ENCODE assay signal across 15 cellular contexts in genomic region chr6:169691260-169691659, GRCh38. TPM values are rescaled to one million over a fixed set of nuclear protein-coding genes. Genes with fewer than 3 reads are reported as not detected.
DNase-seq lines count a peak whose midpoint lies in the region; ATAC-seq and TF ChIP-seq lines count a peak whose summit lies in the region.
"Had no signal": no experiment of that assay in that cellular context is flagged by ENCODE, and none has a peak within 500 bp of the region (broad histone marks: within the 10 kb centered on the region; RNA-seq: fewer than 3 reads in every experiment).

No MANE protein-coding gene starts in this region.

- no peak overlapping the region for H3K4me3 ChIP-seq in gastrocnemius medialis
- H3K4me3 ChIP-seq: A549; BLaER1 treated with 17β-estradiol and CSF1 and Interleukin-3, amounts not matched to agents 10 nM and 100 nM had no signal

- no peak for TF ChIP-seq POLR2A in gastrocnemius medialis (IDR thresholded peaks at IDR 0.05)

- H3K4me1 ChIP-seq in gastrocnemius medialis, result peaks cover 0 to 2% of the 10 kb centered on the region in 2 donors

- ATAC-seq in gastrocnemius medialis, result peak; percentile 45 to 63
- ATAC-seq: A549; CD8-positive, alpha-beta T cell had no signal

- in situ Hi-C loops in gastrocnemius medialis (cut with MboI; ENCODE audit: low sequenced_read_pairs in 4 of 4), result no loop called here

- H3K36me3 ChIP-seq in gastrocnemius medialis, result peaks cover 0 to 20% of the 10 kb centered on the region in 2 donors

- intact Hi-C loops in gastrocnemius medialis (cut with DNase I; ENCODE audit: low total_unique reads), result no loop called here

- H3K9me3 ChIP-seq in gastrocnemius medialis, result no peaks in the 10 kb centered on the region

- POLR2A ChIA-PET in RWPE1 (lab: Yijun Ruan, JAX; ENCODE audit: low non-redundant PET), result no interaction called here

- no peak for TF ChIP-seq CTCF in RWPE1 (conservative IDR thresholded peaks at IDR 0.05; ENCODE audit: low read depth)
- TF ChIP-seq CTCF in gastrocnemius medialis (IDR thresholded peaks at IDR 0.05 in 4 of 5, conservative IDR thresholded peaks at IDR 0.05 in 1 of 5), result no peak

- no peaks in the 10 kb centered on the region for H3K27me3 ChIP-seq in gastrocnemius medialis
- H3K27me3 ChIP-seq: BLaER1 treated with 17β-estradiol and CSF1 and Interleukin-3, amounts not matched to agents 10 nM and 100 nM had no signal

- DNase-seq in NCI-H2171 treated with DMSO at 0.1 percent for 48 hours (lab: John Stamatoyannopoulos, UW) (peak; percentile 30), NCI-H2171 (lab: John Stamatoyannopoulos, UW) (no peak), RWPE1 (ENCODE audit: low spot score) (no peak), gastrocnemius medialis (no peak), NCI-H510A treated with DMSO at 0.1 percent for 48 hours (lab: John Stamatoyannopoulos, UW) (no peak)
- DNase-seq: AML-193; Calu3; CD4-positive, alpha-beta T cell; CD8-positive, alpha-beta T cell; DMS79 treated with DMSO at 0.1 percent for 48 hours; GF-D8 had no signal

- H3K27ac ChIP-seq in RWPE1 (peak overlapping the region; percentile 90), gastrocnemius medialis (peak overlapping the region in 1 of 4 donors; percentile 32)
- H3K27ac ChIP-seq: 22Rv1; A549; BLaER1 treated with 17β-estradiol and CSF1 and Interleukin-3, amounts not matched to agents 10 nM and 100 nM; C4-2B had no signal

- CTCF ChIA-PET in RWPE1 (lab: Yijun Ruan, JAX), result no interaction called here

RNA-seq across cellular contexts. Expression of gene WDR27, which starts 10.6 kb away (rescaled TPM):
- 10 to 100 TPM in 1 of 4 donors, 1 to 10 TPM in 3; 2.8 to 31.6 (median 4.0) TPM for total RNA-seq in gastrocnemius medialis

RNA-seq across cellular contexts. Expression of gene C6orf120, which starts 10.7 kb away (rescaled TPM):
- 10 to 100 TPM; 23.8 to 41.4 (median 29.4) TPM for total RNA-seq in gastrocnemius medialis

RNA-seq across cellular contexts. Expression of gene PHF10, which starts 33.0 kb away (rescaled TPM):
- total RNA-seq in gastrocnemius medialis, result 10 to 100 TPM; 40.1 to 58.1 (median 49.0) TPM
